1 cellular context compared by ENCODE assay signal in genomic region chr5:87263498-87263897, GRCh38.
TF ChIP-seq lines count a peak whose summit lies in the region.

No MANE protein-coding gene starts in this region.

TF ChIP-seq in GM23338, 12 proteins besides CTCF, POLR2A, EP300 and RAD21 (continued from another document):
- peak; percentile 65; the same call in 1 of the 2 replicates for TF ChIP-seq ZNF462 (CRISPR knock-in tag; IDR thresholded peaks at IDR 0.05)
- peak; percentile 68 for TF ChIP-seq NANOG (IDR thresholded peaks at IDR 0.05; ENCODE audit: borderline replicate concordance)
- TF ChIP-seq ETS1 (IDR thresholded peaks at IDR 0.05): no peak
- no peak for TF ChIP-seq EZH2phosphoT487 (IDR thresholded peaks at IDR 0.05; ENCODE audit: unreplicated experiment)
- no peak for TF ChIP-seq JUNB (IDR thresholded peaks at IDR 0.05; ENCODE audit: unreplicated experiment)
- TF ChIP-seq, protein P1, sequence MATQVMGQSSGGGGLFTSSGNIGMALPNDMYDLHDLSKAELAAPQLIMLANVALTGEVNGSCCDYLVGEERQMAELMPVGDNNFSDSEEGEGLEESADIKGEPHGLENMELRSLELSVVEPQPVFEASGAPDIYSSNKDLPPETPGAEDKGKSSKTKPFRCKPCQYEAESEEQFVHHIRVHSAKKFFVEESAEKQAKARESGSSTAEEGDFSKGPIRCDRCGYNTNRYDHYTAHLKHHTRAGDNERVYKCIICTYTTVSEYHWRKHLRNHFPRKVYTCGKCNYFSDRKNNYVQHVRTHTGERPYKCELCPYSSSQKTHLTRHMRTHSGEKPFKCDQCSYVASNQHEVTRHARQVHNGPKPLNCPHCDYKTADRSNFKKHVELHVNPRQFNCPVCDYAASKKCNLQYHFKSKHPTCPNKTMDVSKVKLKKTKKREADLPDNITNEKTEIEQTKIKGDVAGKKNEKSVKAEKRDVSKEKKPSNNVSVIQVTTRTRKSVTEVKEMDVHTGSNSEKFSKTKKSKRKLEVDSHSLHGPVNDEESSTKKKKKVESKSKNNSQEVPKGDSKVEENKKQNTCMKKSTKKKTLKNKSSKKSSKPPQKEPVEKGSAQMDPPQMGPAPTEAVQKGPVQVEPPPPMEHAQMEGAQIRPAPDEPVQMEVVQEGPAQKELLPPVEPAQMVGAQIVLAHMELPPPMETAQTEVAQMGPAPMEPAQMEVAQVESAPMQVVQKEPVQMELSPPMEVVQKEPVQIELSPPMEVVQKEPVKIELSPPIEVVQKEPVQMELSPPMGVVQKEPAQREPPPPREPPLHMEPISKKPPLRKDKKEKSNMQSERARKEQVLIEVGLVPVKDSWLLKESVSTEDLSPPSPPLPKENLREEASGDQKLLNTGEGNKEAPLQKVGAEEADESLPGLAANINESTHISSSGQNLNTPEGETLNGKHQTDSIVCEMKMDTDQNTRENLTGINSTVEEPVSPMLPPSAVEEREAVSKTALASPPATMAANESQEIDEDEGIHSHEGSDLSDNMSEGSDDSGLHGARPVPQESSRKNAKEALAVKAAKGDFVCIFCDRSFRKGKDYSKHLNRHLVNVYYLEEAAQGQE (IDR thresholded peaks at IDR 0.05; ENCODE audit: unreplicated experiment): no peak
- peak; percentile 38; the same call in 1 of the 2 replicates for TF ChIP-seq POLR2AphosphoS5 (IDR thresholded peaks at IDR 0.05; ENCODE audit: low read depth)
